Comparison of ENCODE assay signal across 1 cellular context in genomic region chrX:114924846-114925245, GRCh38.
TF ChIP-seq lines count a peak whose summit lies in the region.

No MANE protein-coding gene starts in this region.

TF ChIP-seq in IMR-90, 13 proteins besides CTCF, POLR2A, EP300 and RAD21 (continued from another document):
- TF ChIP-seq CHD1 (IDR thresholded peaks at IDR 0.05; ENCODE audit: low read depth, low read length) (no peak), MAZ (IDR thresholded peaks at IDR 0.05; ENCODE audit: borderline replicate concordance, low read depth, low read length) (no peak), MAFK (IDR thresholded peaks at IDR 0.05; ENCODE audit: low read depth, low read length) (no peak)
